8 cellular contexts compared by ENCODE assay signal in the genomic region with DNA sequence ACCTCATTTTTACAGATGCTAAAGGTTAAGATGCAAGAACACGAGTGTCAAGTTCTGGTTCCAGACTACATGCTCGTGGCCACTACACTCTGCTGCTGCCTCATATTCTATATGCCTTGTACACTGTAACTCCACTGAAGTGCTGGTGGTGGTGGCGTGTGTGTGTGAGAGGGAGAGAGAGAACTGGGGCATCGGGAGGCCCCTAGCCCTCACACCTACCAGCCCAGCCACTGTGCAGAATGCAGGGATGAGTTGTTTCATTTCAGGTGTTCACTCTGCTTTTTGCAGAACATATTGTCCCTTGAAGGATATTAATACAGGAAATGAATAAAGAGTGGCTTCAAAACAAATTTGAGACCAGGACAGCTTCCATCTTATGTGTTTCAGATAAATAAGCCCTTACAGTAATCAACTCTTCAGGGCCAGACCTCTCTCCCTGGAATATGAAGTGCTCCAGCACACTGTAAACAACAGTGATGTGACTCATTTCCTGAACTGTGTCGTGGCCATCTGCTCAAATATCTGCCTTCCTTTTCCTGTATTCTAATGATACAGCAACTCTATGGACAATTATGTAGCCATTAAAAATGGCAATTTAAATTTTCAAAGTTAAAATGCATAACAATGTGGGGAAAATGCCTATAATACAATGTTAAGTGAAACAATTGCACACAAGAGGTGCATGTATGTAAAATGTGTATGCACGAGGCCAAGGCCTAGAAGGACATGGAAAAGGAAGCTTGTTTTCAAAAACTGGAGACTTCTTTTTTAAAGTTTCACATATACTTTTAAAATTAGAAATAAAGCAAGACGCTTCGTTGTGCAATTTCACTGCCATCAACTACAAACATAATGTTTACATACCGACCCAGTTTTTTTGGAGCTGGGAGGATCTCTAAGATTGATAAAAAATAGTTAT.
DNase-seq lines count a peak whose midpoint lies in the region; ATAC-seq and TF ChIP-seq lines count a peak whose summit lies in the region.

No MANE protein-coding gene starts in this region.

- no peaks in the 10 kb centered on the region for H3K36me3 ChIP-seq in suprapubic skin

- peak; percentile 57 for DNase-seq in SIG-M5 treated with dmso at 0.1 percent for 504 hours (lab: John Stamatoyannopoulos, UW; ENCODE audit: unreplicated experiment)
- DNase-seq in SIG-M5 (lab: John Stamatoyannopoulos, UW), result no peak
- DNase-seq in OCI-M1 (lab: John Stamatoyannopoulos, UW), result peak; percentile 4
- peak; percentile 79 for DNase-seq in fibroblast of peridontal ligament (ENCODE audit: extremely low read depth)
- no peak for DNase-seq in suprapubic skin (ENCODE audit: low spot score in 2 of 2)
- no peak for DNase-seq in stimulated activated CD4-positive, alpha-beta T cell treated with anti-CD3 and anti-CD28 coated beads, Interleukin-1b, Interleukin-23, amount 100 ng/mL, for 48 hours
- DNase-seq in erythroblast (lab: John Stamatoyannopoulos, UW), result no peak

- no peak overlapping the region for H3K4me3 ChIP-seq in suprapubic skin

- peaks cover 10% of the 10 kb centered on the region for H3K4me1 ChIP-seq in suprapubic skin

- H3K27ac ChIP-seq in suprapubic skin, result peak overlapping the region; percentile 27

- WGBS in suprapubic skin, result 79% methylated on average over 9 of the region's 9 CpGs

- no peak for ATAC-seq in GM18867 (IDR thresholded peaks at IDR 0.05; ENCODE audit: unreplicated experiment)

- no peaks in the 10 kb centered on the region for H3K27me3 ChIP-seq in suprapubic skin

- TF ChIP-seq EP300 in suprapubic skin (IDR thresholded peaks at IDR 0.05), result no peak

- no peak for TF ChIP-seq CTCF in suprapubic skin (IDR thresholded peaks at IDR 0.05)

- H3K9me3 ChIP-seq in suprapubic skin, result no peaks in the 10 kb centered on the region

- TF ChIP-seq POLR2A in suprapubic skin (IDR thresholded peaks at IDR 0.05), result no peak
- no peak for TF ChIP-seq POLR2A in erythroblast (IDR thresholded peaks at IDR 0.05; ENCODE audit: low read length)

Comparison
In these comparisons a context has a peak if more than half of its experiments do, and no peak if none do; other contexts are left out.
1. DNase-seq: peak in SIG-M5 treated with dmso at 0.1 percent for 504 hours (single experiment), OCI-M1 (single experiment) and fibroblast of peridontal ligament (single experiment); none in SIG-M5 (single experiment), suprapubic skin (0 of 2), stimulated activated CD4-positive, alpha-beta T cell treated with anti-CD3 and anti-CD28 coated beads, Interleukin-1b, Interleukin-23, amount 100 ng/mL, for 48 hours (single experiment) and erythroblast (0 of 2).